34 cellular contexts compared by ENCODE assay signal in the genomic region with DNA sequence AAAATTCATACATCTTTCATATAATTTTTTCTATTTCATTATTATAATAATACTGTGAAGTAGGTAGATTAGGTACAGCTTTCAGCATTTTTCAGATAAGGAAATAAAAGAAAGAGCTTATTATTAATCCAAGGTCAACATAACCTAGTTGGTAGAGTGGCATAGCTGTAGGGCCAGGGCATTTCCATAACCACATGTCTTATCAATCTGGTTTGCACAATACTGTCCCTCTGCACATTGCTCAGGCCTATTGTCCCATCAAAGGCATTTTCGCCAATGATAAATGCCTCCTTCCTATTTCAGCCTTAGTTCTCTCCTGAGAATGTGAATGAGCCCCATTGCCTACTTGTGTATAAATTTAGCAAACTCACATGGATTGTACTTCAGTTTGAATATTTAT.
"Had no signal": no experiment of that assay in that cellular context is flagged by ENCODE, and none has a peak within 500 bp of the region (broad histone marks: within the 10 kb centered on the region; RNA-seq: fewer than 3 reads in every experiment).

No MANE protein-coding gene starts in this region.

- H3K36me3 ChIP-seq: MG63 had no signal

- DNase-seq: Karpas-422, Kasumi-1, KG1, MG63, MM.1S, MV-4-11, NCI-H1048, NCI-H1092, NCI-H1092 treated with DMSO at 0.1 percent for 48 hours, NCI-H1105, NCI-H1105 treated with DMSO at 0.1 percent for 48 hours, NCI-H1417, NCI-H1417 treated with DMSO at 0.1 percent for 48 hours, NCI-H1436, NCI-H1436 treated with DMSO at 0.1 percent for 48 hours, NCI-H146, NCI-H1694, NCI-H1694 treated with DMSO at 0.1 percent for 48 hours, NCI-H187, NCI-H187 treated with DMSO at 0.1 percent for 48 hours, NCI-H1930, NCI-H2029, NCI-H2029 treated with DMSO at 0.1 percent for 48 hours, NCI-H2081, NCI-H2081 treated with DMSO at 0.1 percent for 48 hours, NCI-H2107, NCI-H2171, NCI-H2171 treated with DMSO at 0.1 percent for 48 hours, NCI-H2227 treated with DMSO at 0.1 percent for 48 hours, NCI-H226, NCI-H345, NCI-H446, NCI-H446 treated with DMSO at 0.1 percent for 48 hours had no signal

- H3K27ac ChIP-seq: KMS-11 had no signal

- H3K9ac ChIP-seq: KMS-11 had no signal

- H3K9me3 ChIP-seq: MG63 had no signal

- H3K27me3 ChIP-seq: MG63 had no signal

- H3K4me2 ChIP-seq: KMS-11 had no signal

- H3K4me3 ChIP-seq: MG63 had no signal
